8 cellular contexts compared by ENCODE assay signal in the genomic region with DNA sequence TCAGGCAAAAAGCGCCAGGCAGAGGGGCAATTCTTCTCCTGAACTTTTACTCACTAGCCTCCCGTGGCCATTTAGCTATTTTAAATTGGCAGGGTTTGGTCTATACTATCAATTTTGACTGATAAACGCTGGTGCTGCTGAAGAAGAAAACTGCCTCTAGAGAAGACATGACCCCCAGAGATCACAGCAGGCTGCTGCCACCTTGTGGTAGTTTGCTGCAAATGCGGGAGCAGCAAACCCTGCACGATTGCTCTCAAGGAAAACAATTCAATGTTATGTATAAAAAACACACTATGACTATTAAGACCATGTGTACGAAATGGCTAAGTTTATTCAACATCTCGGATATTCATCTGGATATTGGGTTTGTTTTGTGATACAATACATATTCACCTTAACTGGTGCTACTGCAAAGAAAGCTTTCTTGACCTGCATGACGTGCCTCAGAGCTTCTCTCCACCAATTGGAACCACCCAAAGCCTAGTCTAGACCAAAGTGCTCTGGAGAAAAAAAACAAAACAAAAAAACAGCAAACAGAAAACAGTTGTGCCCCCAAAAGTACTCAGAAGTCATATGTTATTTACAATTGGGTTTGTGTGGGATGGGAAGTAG. TPM values are rescaled to one million over a fixed set of nuclear protein-coding genes. Genes with fewer than 3 reads are reported as not detected.
DNase-seq lines count a peak whose midpoint lies in the region; ATAC-seq, FAIRE-seq and TF ChIP-seq lines count a peak whose summit lies in the region.

No MANE protein-coding gene starts in this region.

- in situ Hi-C loops in SK-MEL-5 (cut with HindIII; ENCODE audit: low pct_unique_long_range_greater_than_20kb, low sequenced_read_pairs), result no loop called here

- peaks cover 3% of the 10 kb centered on the region for H3K27me3 Mint-ChIP-seq in glutamatergic neuron (ENCODE audit: unreplicated experiment)

- no peak overlapping the region for H3K27ac Mint-ChIP-seq in glutamatergic neuron (ENCODE audit: unreplicated experiment)

- H3K4me1 Mint-ChIP-seq in glutamatergic neuron (ENCODE audit: low read depth, unreplicated experiment), result no peaks in the 10 kb centered on the region

- FAIRE-seq in D721Med (lab: Jason Lieb, UNC) (no peak), HTR-8/SVneo (lab: Jason Lieb, UNC) (peak; percentile 28)

- TF ChIP-seq CTCF in D721Med (IDR thresholded peaks at IDR 0.05; ENCODE audit: insufficient read depth, missing control alignments), result peak; percentile 94
- peak; percentile 88 for TF ChIP-seq CTCF in glutamatergic neuron (IDR thresholded peaks at IDR 0.05; ENCODE audit: partially characterized antibody, unreplicated experiment)

- no peaks in the 10 kb centered on the region for H3K9me3 Mint-ChIP-seq in glutamatergic neuron (ENCODE audit: unreplicated experiment)

- H3K4me3 Mint-ChIP-seq in glutamatergic neuron (ENCODE audit: unreplicated experiment), result no peak overlapping the region

- peak; percentile 68 for ATAC-seq in GM19467 (IDR thresholded peaks at IDR 0.05; ENCODE audit: unreplicated experiment)

- no peaks in the 10 kb centered on the region for H3K36me3 Mint-ChIP-seq in glutamatergic neuron (ENCODE audit: unreplicated experiment)

- DNase-seq in D721Med (ENCODE audit: insufficient read length, low spot score) (no peak), HTR-8/SVneo (ENCODE audit: insufficient read length, low spot score) (peak; percentile 62), SK-MEL-5 (ENCODE audit: low read depth, low spot score) (peak; percentile 71), glutamatergic neuron (peak; percentile 74), putamen (ENCODE audit: low spot score) (peak; percentile 32), epidermal melanocyte (ENCODE audit: insufficient read length, low spot score) (no peak)
- peak; percentile 12 to 57 (median 32) for DNase-seq in activated naive CD4-positive, alpha-beta T cell (lab: John Stamatoyannopoulos, UW)

RNA-seq across cellular contexts. Expression of a gene that starts 19.5 kb away (rescaled TPM):
- total RNA-seq in SK-MEL-5 (2014; rRNA removed; shearing (Covaris generic)), result not detected in 2 replicates
- not detected in 2 replicates for polyA plus RNA-seq in SK-MEL-5 (2015; cell fraction: cytosol; rRNA removed)
- not detected in 2 replicates for polyA plus RNA-seq in SK-MEL-5 (2015; cell fraction: nucleus; rRNA removed)
- total RNA-seq in glutamatergic neuron (ENCODE audit: unreplicated experiment), result not detected

RNA-seq across cellular contexts. Expression of a gene that starts 20.7 kb away (rescaled TPM):
- total RNA-seq in SK-MEL-5 (2014; rRNA removed; shearing (Covaris generic)), result 109 and 113 TPM in 2 replicates
- polyA plus RNA-seq in SK-MEL-5 (2015; cell fraction: cytosol; rRNA removed), result 115 and 124 TPM in 2 replicates
- 141 and 154 TPM in 2 replicates for polyA plus RNA-seq in SK-MEL-5 (2015; cell fraction: nucleus; rRNA removed)
- 21.5 TPM for total RNA-seq in glutamatergic neuron (ENCODE audit: unreplicated experiment)

Comparison
In these comparisons a context has a peak if more than half of its experiments do, and no peak if none do; other contexts are left out.
1. DNase-seq: peak in HTR-8/SVneo (single experiment), SK-MEL-5 (single experiment), activated naive CD4-positive, alpha-beta T cell (4 of 4), glutamatergic neuron (single experiment) and putamen (single experiment); none in D721Med (single experiment) and epidermal melanocyte (single experiment).